26 cellular contexts compared by ENCODE assay signal in the genomic region with DNA sequence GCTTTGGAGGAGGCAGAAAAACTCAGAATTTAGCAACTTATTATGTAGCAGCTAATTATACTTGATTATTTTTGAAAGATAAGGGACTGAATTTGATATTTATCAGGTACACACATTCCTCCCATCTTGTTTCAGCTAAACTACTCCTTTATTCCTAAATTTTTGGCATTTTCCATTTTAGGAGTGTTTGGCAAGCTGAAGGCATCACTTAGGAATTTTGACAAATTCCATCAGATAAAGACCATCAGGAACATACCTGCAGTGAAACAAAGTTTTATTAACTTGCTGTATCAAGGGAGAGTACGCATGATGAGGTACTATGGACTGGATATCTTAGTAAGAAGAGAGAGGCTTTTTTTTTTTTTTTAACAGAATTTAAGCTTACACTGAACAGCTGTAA.
"Had no signal": no experiment of that assay in that cellular context is flagged by ENCODE, and none has a peak within 500 bp of the region (broad histone marks: within the 10 kb centered on the region; RNA-seq: fewer than 3 reads in every experiment).

No MANE protein-coding gene starts in this region.

- H3K27ac ChIP-seq: colonic mucosa, coronary artery, dorsolateral prefrontal cortex, epithelial cell of prostate, esophagus muscularis mucosa, esophagus squamous epithelium, foreskin keratinocyte, gastrocnemius medialis, gastroesophageal sphincter, heart left ventricle, heart right ventricle had no signal

- H3K9me3 ChIP-seq: colonic mucosa, esophagus muscularis mucosa, esophagus squamous epithelium, gastrocnemius medialis, gastroesophageal sphincter, heart left ventricle, heart right ventricle had no signal

- H3K27me3 ChIP-seq: colonic mucosa, dorsolateral prefrontal cortex, esophagus muscularis mucosa, esophagus squamous epithelium, foreskin keratinocyte, gastrocnemius medialis, gastroesophageal sphincter, heart left ventricle, heart right ventricle had no signal

- H3K36me3 ChIP-seq: colonic mucosa, esophagus muscularis mucosa, esophagus squamous epithelium, gastrocnemius medialis, gastroesophageal sphincter, heart left ventricle, heart right ventricle had no signal

- H3K4me3 ChIP-seq: colonic mucosa, coronary artery, dorsolateral prefrontal cortex, esophagus muscularis mucosa, esophagus squamous epithelium, gastrocnemius medialis, gastroesophageal sphincter, heart left ventricle, heart right ventricle had no signal

- H3K4me1 ChIP-seq: colonic mucosa, esophagus muscularis mucosa, esophagus squamous epithelium, foreskin keratinocyte, gastrocnemius medialis, gastroesophageal sphincter, heart left ventricle, heart right ventricle had no signal

- FAIRE-seq: colon, endometrium, endothelial cell of umbilical vein had no signal

- DNase-seq: colonic mucosa; cortex of kidney; dermis blood vessel endothelial cell; dorsolateral prefrontal cortex; effector CD4-positive, alpha-beta T cell; effector CD8-positive, alpha-beta T cell; effector memory CD4-positive, alpha-beta T cell; effector memory CD8-positive, alpha-beta T cell; endodermal cell; erythroblast; esophagus squamous epithelium; foreskin fibroblast; foreskin keratinocyte; foreskin melanocyte; gastrocnemius medialis; glutamatergic neuron; head of caudate nucleus; heart left ventricle; heart right ventricle had no signal
